Comparison of ENCODE assay signal across 18 cellular contexts in genomic region chr7:148356303-148356702, GRCh38.
A peak's percentile ranks its signal among the peaks of the same experiment; 100 is the strongest.
DNase-seq lines count a peak whose midpoint lies in the region; ATAC-seq and TF ChIP-seq lines count a peak whose summit lies in the region.
"Had no signal": no experiment of that assay in that cellular context is flagged by ENCODE, and none has a peak within 500 bp of the region (broad histone marks: within the 10 kb centered on the region; RNA-seq: fewer than 3 reads in every experiment).

No MANE protein-coding gene starts in this region.

- H3K4me1 ChIP-seq in ovary (ENCODE audit: insufficient read depth) = peaks cover 1% of the 10 kb centered on the region

- no peaks in the 10 kb centered on the region for H3K9me3 ChIP-seq in ovary
- H3K9me3 ChIP-seq: Caco-2 had no signal

- H3K36me3 ChIP-seq in ovary = no peaks in the 10 kb centered on the region

- ATAC-seq in Right ventricle myocardium inferior = peak; percentile 95
- ATAC-seq in left ventricle myocardium superior = peak; percentile 87

- no peak overlapping the region for H3K4me3 ChIP-seq in ovary

- no peak overlapping the region for H3K27ac ChIP-seq in ovary
- H3K27ac ChIP-seq: C4-2B had no signal

- peak; percentile 85 for DNase-seq in Right ventricle myocardium inferior (ENCODE audit: missing footprints)
- DNase-seq in cardiac septum (ENCODE audit: low spot score) = no peak
- peak; percentile 73 for DNase-seq in left ventricle myocardium superior
- DNase-seq in ovary = peak; percentile 42 to 76 (median 59)
- DNase-seq in ureter (ENCODE audit: low spot score) = peak; percentile 49
- no peak for DNase-seq in OCI-M1 (lab: John Stamatoyannopoulos, UW)
- DNase-seq in T1000 (lab: John Stamatoyannopoulos, UW) = no peak
- DNase-seq in NCI-H1436 treated with DMSO at 0.1 percent for 48 hours (lab: John Stamatoyannopoulos, UW) = no peak
- DNase-seq: Caco-2, DMS53, HFFc6, KBM-7, NCI-H1105, NCI-H1930, NCI-H2171, NCI-H446 treated with DMSO at 0.1 percent for 48 hours, NCI-H748 treated with DMSO at 0.1 percent for 48 hours had no signal

- TF ChIP-seq CTCF in ovary (IDR thresholded peaks at IDR 0.05) = no peak

- no peak for TF ChIP-seq POLR2A in ovary (IDR thresholded peaks at IDR 0.05)

- WGBS in ovary, 3 donors = 0 to 7% (median 4%) methylated on average over 5 of the region's 5 CpGs

- intact Hi-C loops in Right ventricle myocardium inferior (cut with DNase I) = no loop called here
- intact Hi-C loops in cardiac septum (cut with DNase I) = no loop called here
- intact Hi-C loops in left ventricle myocardium superior (cut with micrococcal nuclease) = no loop called here
- intact Hi-C loops in ovary (cut with DNase I) = no loop called here

- H3K27me3 ChIP-seq in ovary = no peaks in the 10 kb centered on the region

- TF ChIP-seq EP300 in ovary (IDR thresholded peaks at IDR 0.05) = no peak

Comparison
In these comparisons a context has a peak if more than half of its experiments do, and no peak if none do; other contexts are left out.
1. DNase-seq: peak in Right ventricle myocardium inferior (single experiment), left ventricle myocardium superior (single experiment), ovary (5 of 5) and ureter (single experiment); none in cardiac septum (single experiment), OCI-M1 (single experiment), T1000 (single experiment) and NCI-H1436 treated with DMSO at 0.1 percent for 48 hours (single experiment).